16 cellular contexts compared by ENCODE assay signal in genomic region chr13:58907347-58907746, GRCh38.
"Had no signal": no experiment of that assay in that cellular context is flagged by ENCODE, and none has a peak within 500 bp of the region (broad histone marks: within the 10 kb centered on the region; RNA-seq: fewer than 3 reads in every experiment).

No MANE protein-coding gene starts in this region.

- H3K27me3 ChIP-seq: ovary, thyroid gland, uterus had no signal

- H3K4me1 ChIP-seq: thyroid gland, uterus had no signal

- H3K9me3 ChIP-seq: ovary, thyroid gland, uterus had no signal

- DNase-seq: activated CD8-positive, alpha-beta memory T cell treated with anti-CD3 and anti-CD28 coated beads, Interleukin-2, amount 10 ng/mL, durations not matched to agents 7 days and 5 days; activated effector memory CD4-positive, alpha-beta T cell treated with Interleukin-2 at 50 U/mL for 16 hours; activated T-cell treated with anti-CD3 and anti-CD28 coated beads, Interleukin-2, amount 50 U/mL, for 24 hours; effector CD4-positive, alpha-beta T cell; kidney glomerular epithelial cell; mesendoderm; nephron progenitor cell; ovary; stimulated activated CD4-positive, alpha-beta T cell treated with anti-CD3 and anti-CD28 coated beads, Interleukin-15, amount 100 ng/mL, for 24 hours; stimulated activated CD4-positive, alpha-beta T cell treated with anti-CD3 and anti-CD28 coated beads, Interleukin-4, amount 100 ng/mL, for 4 hours; stimulated activated naive CD8-positive, alpha-beta T cell treated with anti-CD3 and anti-CD28 coated beads, Interleukin-15, amount 100 ng/mL, for 72 hours; T-helper 2 cell; thyroid gland; uterus had no signal

- H3K4me3 ChIP-seq: coronary artery, ovary, thyroid gland, uterus had no signal

- H3K36me3 ChIP-seq: ovary, thyroid gland, uterus had no signal

- H3K27ac ChIP-seq: coronary artery, ovary, thyroid gland, uterus had no signal

- ATAC-seq: activated CD8-positive, alpha-beta memory T cell treated with anti-CD3 and anti-CD28 coated beads, Interleukin-2, amount 10 ng/mL, durations not matched to agents 7 days and 5 days; activated naive CD4-positive, alpha-beta T cell treated with anti-CD3 and anti-CD28 coated beads, Interleukin-2, amount 50 U/mL, for 72 hours; stimulated activated naive CD8-positive, alpha-beta T cell treated with anti-CD3 and anti-CD28 coated beads, Interleukin-15, amount 100 ng/mL, for 72 hours had no signal
